In the genomic region with DNA sequence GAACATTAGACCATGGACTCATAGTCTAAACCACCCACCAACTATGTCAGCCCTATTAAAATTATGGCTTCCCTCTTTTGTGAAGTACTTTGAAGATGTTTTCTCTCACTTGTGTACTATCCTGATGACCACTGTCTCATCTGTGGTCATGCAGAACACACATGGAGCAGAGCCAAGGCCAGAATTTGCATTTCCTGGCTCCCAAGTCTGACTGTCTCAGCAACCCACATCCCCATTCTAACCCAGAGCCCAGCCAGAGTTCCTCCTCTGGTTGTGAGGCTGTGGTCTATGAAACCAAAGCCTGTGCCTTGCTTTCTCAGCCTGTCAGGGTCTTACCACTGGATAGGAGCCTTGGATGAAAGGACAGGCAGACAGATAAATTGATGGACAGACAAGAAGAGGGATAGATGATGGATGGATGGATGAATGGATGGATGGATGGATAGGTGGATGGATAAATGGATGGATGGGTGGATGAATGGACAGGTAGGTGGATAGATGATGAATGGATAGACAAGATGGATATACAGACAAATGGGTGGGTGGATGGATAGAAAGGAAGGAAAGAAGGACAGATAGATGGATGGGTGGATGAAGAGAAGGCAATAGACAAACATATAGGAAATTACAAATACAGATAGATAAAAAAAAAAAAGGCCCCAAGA, we compare ENCODE assay signal across 21 cellular contexts. TPM values are rescaled to one million over a fixed set of nuclear protein-coding genes. Genes with fewer than 3 reads are reported as not detected.
"Had no signal": no experiment of that assay in that cellular context is flagged by ENCODE, and none has a peak within 500 bp of the region (broad histone marks: within the 10 kb centered on the region; RNA-seq: fewer than 3 reads in every experiment).

No MANE protein-coding gene starts in this region.

- FAIRE-seq: frontal cortex, TTC549 had no signal

- H2AFZ ChIP-seq: neural progenitor cell had no signal

- H3K4me1 ChIP-seq: neural progenitor cell, uterus had no signal

- H3K27me3 ChIP-seq: body of pancreas, heart right ventricle, neural progenitor cell, ovary, uterus had no signal

- DNase-seq: activated CD4-positive, alpha-beta T cell treated with anti-CD3 and anti-CD28 coated beads, Interleukin-2, amount 50 U/mL, for 1 hour; activated effector memory CD4-positive, alpha-beta T cell treated with Interleukin-2 at 50 U/mL for 16 hours; activated T-cell treated with anti-CD3 and anti-CD28 coated beads for 4 hours; amniotic stem cell; central memory CD4-positive, alpha-beta T cell; effector CD8-positive, alpha-beta T cell; heart right ventricle; islet precursor cell; left ventricle myocardium superior; mesendoderm; ovary; uterus had no signal

- H3K36me3 ChIP-seq: heart right ventricle, neural progenitor cell, ovary, uterus had no signal

- H3K9ac ChIP-seq: neural progenitor cell had no signal

- H3K9me3 ChIP-seq: body of pancreas, ovary, uterus had no signal

- H3K4me3 ChIP-seq: body of pancreas, coronary artery, heart right ventricle, neural progenitor cell, ovary, uterus had no signal

- H3K27ac ChIP-seq: body of pancreas, coronary artery, heart right ventricle, neural progenitor cell, ovary, uterus had no signal

- ATAC-seq: activated naive CD4-positive, alpha-beta T cell treated with anti-CD3 and anti-CD28 coated beads, Interleukin-2, amount 50 U/mL, for 72 hours; body of pancreas; left ventricle myocardium superior had no signal

- H3K4me2 ChIP-seq: neural progenitor cell had no signal

RNA-seq across cellular contexts. Expression of a gene that starts 46.4 kb away (rescaled TPM):
- total RNA-seq: activated CD8-positive, alpha-beta memory T cell treated with anti-CD3 and anti-CD28 coated beads for 36 hours; activated naive CD4-positive, alpha-beta T cell treated with anti-CD3 and anti-CD28 coated beads, Interleukin-2, amount 50 U/mL, for 72 hours; body of pancreas; fibroblast of lung; frontal cortex; heart right ventricle; left ventricle myocardium superior; ovary; skeletal muscle tissue; uterus had no signal
- polyA plus RNA-seq: fibroblast of lung, heart right ventricle, ovary had no signal

RNA-seq across cellular contexts. Expression of a gene that starts 55.8 kb away (rescaled TPM):
- total RNA-seq: activated CD8-positive, alpha-beta memory T cell treated with anti-CD3 and anti-CD28 coated beads for 36 hours; activated naive CD4-positive, alpha-beta T cell treated with anti-CD3 and anti-CD28 coated beads, Interleukin-2, amount 50 U/mL, for 72 hours; body of pancreas; fibroblast of lung; frontal cortex; heart right ventricle; left ventricle myocardium superior; ovary; skeletal muscle tissue; uterus had no signal
- polyA plus RNA-seq: fibroblast of lung, heart right ventricle, ovary had no signal
